Comparison of ENCODE assay signal across 24 cellular contexts in the genomic region with DNA sequence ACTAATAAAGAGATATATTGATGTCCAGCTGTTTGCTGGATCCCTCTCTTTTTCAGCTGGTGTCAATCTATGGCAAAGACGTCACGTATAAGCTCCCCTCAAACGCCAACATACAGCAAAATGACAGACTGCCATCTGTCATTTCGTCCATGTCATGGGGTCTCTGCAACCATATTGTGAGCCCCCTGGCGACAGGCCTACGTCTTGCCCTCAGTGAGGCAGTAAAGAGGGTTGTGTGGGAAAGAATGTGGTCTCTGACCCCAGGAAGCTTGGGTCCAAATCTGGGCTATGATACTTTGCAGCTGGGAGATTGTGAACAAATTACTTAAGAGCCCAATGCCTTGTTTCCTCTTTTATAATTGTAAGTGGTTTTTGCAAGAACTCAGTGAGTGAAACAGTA. TPM values are rescaled to one million over a fixed set of nuclear protein-coding genes. Genes with fewer than 3 reads are reported as not detected.
DNase-seq lines count a peak whose midpoint lies in the region; TF ChIP-seq lines count a peak whose summit lies in the region.
"Had no signal": no experiment of that assay in that cellular context is flagged by ENCODE, and none has a peak within 500 bp of the region (broad histone marks: within the 10 kb centered on the region; RNA-seq: fewer than 3 reads in every experiment).

No MANE protein-coding gene starts in this region.

- TF ChIP-seq EP300 in suprapubic skin (IDR thresholded peaks at IDR 0.05): no peak

- WGBS in endodermal cell (ENCODE audit: insufficient coverage in 1 of 2, insufficient read length in 1 of 2), 2 experiments: 67% methylated on average over 6 of the region's 6 CpGs; no CpG with 5 or more reads in 1 of the 2 experiments
- 53% methylated on average over 6 of the region's 6 CpGs for WGBS in suprapubic skin

- H3K9ac ChIP-seq in endodermal cell (ENCODE audit: extremely low read depth, low read length, poor library complexity, severe bottlenecking): no peak overlapping the region

- peak; percentile 23 for DNase-seq in SIG-M5 treated with dmso at 0.1 percent for 504 hours (lab: John Stamatoyannopoulos, UW; ENCODE audit: unreplicated experiment)
- DNase-seq in SIG-M5 (lab: John Stamatoyannopoulos, UW): no peak
- peak; percentile 33 to 62 for DNase-seq in NOMO-1 (lab: John Stamatoyannopoulos, UW; ENCODE audit: unreplicated experiment in 2 of 2)
- peak; percentile 81 for DNase-seq in endodermal cell
- DNase-seq in retinal pigment epithelial cell (ENCODE audit: low read depth): no peak
- no peak for DNase-seq in stimulated activated CD4-positive, alpha-beta T cell treated with anti-CD3 and anti-CD28 coated beads, Interleukin-4, amount 100 ng/mL, for 1 hour
- no peak for DNase-seq in suprapubic skin (ENCODE audit: low spot score in 2 of 2)
- no peak for DNase-seq in SKM-1 treated with dmso at 0.1 percent for 144 hours (lab: John Stamatoyannopoulos, UW; ENCODE audit: unreplicated experiment)
- DNase-seq: activated naive CD4-positive, alpha-beta T cell; amygdala; effector memory CD4-positive, alpha-beta T cell; kidney; NCI-H1092; NCI-H2029 treated with DMSO at 0.1 percent for 48 hours; NCI-H510A treated with DMSO at 0.1 percent for 48 hours; stimulated activated naive CD4-positive, alpha-beta T cell; SW 1271; trophoblast cell had no signal

- H3K27me3 Mint-ChIP-seq in endodermal cell (ENCODE audit: insufficient read depth): no peaks in the 10 kb centered on the region
- H3K27me3 Mint-ChIP-seq: central memory CD8-positive, alpha-beta T cell had no signal

- H3K27ac ChIP-seq in endodermal cell (ENCODE audit: low read depth, low read length) (no peak overlapping the region), suprapubic skin (no peak overlapping the region)
- H3K27ac ChIP-seq: A549, hepatocyte, right atrium auricular region had no signal

- TF ChIP-seq CTCF in endodermal cell (conservative IDR thresholded peaks at IDR 0.05) (peak; percentile 75), retinal pigment epithelial cell (conservative IDR thresholded peaks at IDR 0.05; ENCODE audit: low read depth, low read length) (peak; percentile 15), suprapubic skin (IDR thresholded peaks at IDR 0.05) (no peak)

- no peaks in the 10 kb centered on the region for H3K9me3 Mint-ChIP-seq in endodermal cell
- H3K9me3 Mint-ChIP-seq: central memory CD8-positive, alpha-beta T cell had no signal

- no peaks in the 10 kb centered on the region for H3K4me1 ChIP-seq in endodermal cell (ENCODE audit: control insufficient read depth, insufficient read depth, low read length)
- H3K4me1 ChIP-seq in suprapubic skin: no peaks in the 10 kb centered on the region
- H3K4me1 ChIP-seq: A549, right atrium auricular region had no signal

- no peaks in the 10 kb centered on the region for H3K27me3 ChIP-seq in endodermal cell (ENCODE audit: control insufficient read depth, insufficient read depth, low read length, poor library complexity, severe bottlenecking)
- no peaks in the 10 kb centered on the region for H3K27me3 ChIP-seq in suprapubic skin
- H3K27me3 ChIP-seq: hepatocyte, right atrium auricular region had no signal

- no peak for TF ChIP-seq POLR2A in suprapubic skin (IDR thresholded peaks at IDR 0.05)

- H3K4me1 Mint-ChIP-seq in endodermal cell: peaks cover 11% of the 10 kb centered on the region
- H3K4me1 Mint-ChIP-seq: central memory CD8-positive, alpha-beta T cell had no signal

- H3K36me3 ChIP-seq in endodermal cell (ENCODE audit: control insufficient read depth, insufficient read depth, low read length) (no peaks in the 10 kb centered on the region), suprapubic skin (no peaks in the 10 kb centered on the region)
- H3K36me3 ChIP-seq: right atrium auricular region had no signal

- no peak overlapping the region for H3K4me3 Mint-ChIP-seq in endodermal cell
- H3K4me3 Mint-ChIP-seq: central memory CD8-positive, alpha-beta T cell had no signal

- H3K4me3 ChIP-seq in endodermal cell (ENCODE audit: low read length) (no peak overlapping the region), retinal pigment epithelial cell (ENCODE audit: low read length) (no peak overlapping the region), suprapubic skin (no peak overlapping the region)
- H3K4me3 ChIP-seq: A549, hepatocyte, right atrium auricular region had no signal

- H3K36me3 Mint-ChIP-seq in endodermal cell (ENCODE audit: low read depth): no peaks in the 10 kb centered on the region

- no peaks in the 10 kb centered on the region for H3K9me3 ChIP-seq in endodermal cell (ENCODE audit: control insufficient read depth, low read length)
- H3K9me3 ChIP-seq in suprapubic skin: no peaks in the 10 kb centered on the region
- H3K9me3 ChIP-seq: A549, right atrium auricular region had no signal

- H3K27ac Mint-ChIP-seq in endodermal cell: no peak overlapping the region

RNA-seq across cellular contexts. Expression of gene SUPT20HL2, which starts 7.4 kb away (rescaled TPM):
- total RNA-seq in endodermal cell (not detected), suprapubic skin (not detected)
- not detected for polyA plus RNA-seq in endodermal cell (2013, experiment 1 of 2)
- polyA plus RNA-seq in endodermal cell (2013, experiment 2 of 2): not detected
- total RNA-seq: hepatocyte, kidney, mononuclear cell, right atrium auricular region had no signal
- polyA plus RNA-seq: A549, hepatocyte had no signal

RNA-seq across cellular contexts. Expression of gene SUPT20HL1, which starts 54.0 kb away (rescaled TPM):
- under 1 TPM in 1 of 2 donors, not detected in 1; 0.09 TPM for total RNA-seq in endodermal cell
- polyA plus RNA-seq in endodermal cell (2013, experiment 1 of 2): not detected
- polyA plus RNA-seq in endodermal cell (2013, experiment 2 of 2): not detected
- total RNA-seq in suprapubic skin: not detected
- total RNA-seq: hepatocyte, kidney, mononuclear cell, right atrium auricular region, RPMI7951 had no signal
- polyA plus RNA-seq: A549 had no signal

Comparison
In these comparisons a context has a peak if more than half of its experiments do, and no peak if none do; other contexts are left out.
1. DNase-seq: peak in SIG-M5 treated with dmso at 0.1 percent for 504 hours (single experiment), NOMO-1 (2 of 2) and endodermal cell (single experiment); none in SIG-M5 (single experiment), retinal pigment epithelial cell (single experiment), stimulated activated CD4-positive, alpha-beta T cell treated with anti-CD3 and anti-CD28 coated beads, Interleukin-4, amount 100 ng/mL, for 1 hour (single experiment), suprapubic skin (0 of 2) and SKM-1 treated with dmso at 0.1 percent for 144 hours (single experiment).
2. CTCF ChIP-seq: peak in endodermal cell (single experiment) and retinal pigment epithelial cell (single experiment); none in suprapubic skin (0 of 2).